ENCODE assay signal across 1 cellular context in the genomic region with DNA sequence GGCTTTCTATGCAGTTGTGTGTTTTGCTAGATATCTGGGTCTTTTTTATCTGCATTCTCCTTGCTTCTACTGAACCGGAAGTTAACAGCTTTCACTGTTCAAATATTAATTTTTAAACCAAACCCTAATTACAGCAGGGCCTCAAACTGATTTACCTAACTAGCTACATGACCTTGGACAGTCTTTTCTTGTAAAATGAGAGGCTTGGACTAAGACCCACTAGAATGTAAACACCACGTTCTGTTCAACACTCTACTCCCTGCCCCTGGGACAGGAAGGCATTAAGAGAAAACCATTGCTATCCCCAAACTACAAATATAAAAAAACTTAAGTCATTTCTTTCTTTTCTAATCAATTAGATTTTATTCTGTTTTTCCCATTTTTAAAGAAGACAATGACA.
TF ChIP-seq lines count a peak whose summit lies in the region.

No MANE protein-coding gene starts in this region.

TF ChIP-seq in HepG2, 621 proteins besides CTCF, POLR2A, EP300 and RAD21 (continued from another document and continues in another):
- TF ChIP-seq, protein P1, sequence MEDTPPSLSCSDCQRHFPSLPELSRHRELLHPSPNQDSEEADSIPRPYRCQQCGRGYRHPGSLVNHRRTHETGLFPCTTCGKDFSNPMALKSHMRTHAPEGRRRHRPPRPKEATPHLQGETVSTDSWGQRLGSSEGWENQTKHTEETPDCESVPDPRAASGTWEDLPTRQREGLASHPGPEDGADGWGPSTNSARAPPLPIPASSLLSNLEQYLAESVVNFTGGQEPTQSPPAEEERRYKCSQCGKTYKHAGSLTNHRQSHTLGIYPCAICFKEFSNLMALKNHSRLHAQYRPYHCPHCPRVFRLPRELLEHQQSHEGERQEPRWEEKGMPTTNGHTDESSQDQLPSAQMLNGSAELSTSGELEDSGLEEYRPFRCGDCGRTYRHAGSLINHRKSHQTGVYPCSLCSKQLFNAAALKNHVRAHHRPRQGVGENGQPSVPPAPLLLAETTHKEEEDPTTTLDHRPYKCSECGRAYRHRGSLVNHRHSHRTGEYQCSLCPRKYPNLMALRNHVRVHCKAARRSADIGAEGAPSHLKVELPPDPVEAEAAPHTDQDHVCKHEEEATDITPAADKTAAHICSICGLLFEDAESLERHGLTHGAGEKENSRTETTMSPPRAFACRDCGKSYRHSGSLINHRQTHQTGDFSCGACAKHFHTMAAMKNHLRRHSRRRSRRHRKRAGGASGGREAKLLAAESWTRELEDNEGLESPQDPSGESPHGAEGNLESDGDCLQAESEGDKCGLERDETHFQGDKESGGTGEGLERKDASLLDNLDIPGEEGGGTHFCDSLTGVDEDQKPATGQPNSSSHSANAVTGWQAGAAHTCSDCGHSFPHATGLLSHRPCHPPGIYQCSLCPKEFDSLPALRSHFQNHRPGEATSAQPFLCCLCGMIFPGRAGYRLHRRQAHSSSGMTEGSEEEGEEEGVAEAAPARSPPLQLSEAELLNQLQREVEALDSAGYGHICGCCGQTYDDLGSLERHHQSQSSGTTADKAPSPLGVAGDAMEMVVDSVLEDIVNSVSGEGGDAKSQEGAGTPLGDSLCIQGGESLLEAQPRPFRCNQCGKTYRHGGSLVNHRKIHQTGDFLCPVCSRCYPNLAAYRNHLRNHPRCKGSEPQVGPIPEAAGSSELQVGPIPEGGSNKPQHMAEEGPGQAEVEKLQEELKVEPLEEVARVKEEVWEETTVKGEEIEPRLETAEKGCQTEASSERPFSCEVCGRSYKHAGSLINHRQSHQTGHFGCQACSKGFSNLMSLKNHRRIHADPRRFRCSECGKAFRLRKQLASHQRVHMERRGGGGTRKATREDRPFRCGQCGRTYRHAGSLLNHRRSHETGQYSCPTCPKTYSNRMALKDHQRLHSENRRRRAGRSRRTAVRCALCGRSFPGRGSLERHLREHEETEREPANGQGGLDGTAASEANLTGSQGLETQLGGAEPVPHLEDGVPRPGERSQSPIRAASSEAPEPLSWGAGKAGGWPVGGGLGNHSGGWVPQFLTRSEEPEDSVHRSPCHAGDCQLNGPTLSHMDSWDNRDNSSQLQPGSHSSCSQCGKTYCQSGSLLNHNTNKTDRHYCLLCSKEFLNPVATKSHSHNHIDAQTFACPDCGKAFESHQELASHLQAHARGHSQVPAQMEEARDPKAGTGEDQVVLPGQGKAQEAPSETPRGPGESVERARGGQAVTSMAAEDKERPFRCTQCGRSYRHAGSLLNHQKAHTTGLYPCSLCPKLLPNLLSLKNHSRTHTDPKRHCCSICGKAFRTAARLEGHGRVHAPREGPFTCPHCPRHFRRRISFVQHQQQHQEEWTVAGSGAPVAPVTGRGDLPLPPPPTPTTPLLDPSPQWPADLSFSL (CRISPR knock-in tag; IDR thresholded peaks at IDR 0.05) = no peak
- TF ChIP-seq, protein P2, sequence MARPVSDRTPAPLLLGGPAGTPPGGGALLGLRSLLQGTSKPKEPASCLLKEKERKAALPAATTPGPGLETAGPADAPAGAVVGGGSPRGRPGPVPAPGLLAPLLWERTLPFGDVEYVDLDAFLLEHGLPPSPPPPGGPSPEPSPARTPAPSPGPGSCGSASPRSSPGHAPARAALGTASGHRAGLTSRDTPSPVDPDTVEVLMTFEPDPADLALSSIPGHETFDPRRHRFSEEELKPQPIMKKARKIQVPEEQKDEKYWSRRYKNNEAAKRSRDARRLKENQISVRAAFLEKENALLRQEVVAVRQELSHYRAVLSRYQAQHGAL (CRISPR knock-in tag; IDR thresholded peaks at IDR 0.05; ENCODE audit: not compliant biosample characterization) = no peak
- TF ChIP-seq KAT8 (CRISPR knock-in tag; IDR thresholded peaks at IDR 0.05) (0 out of 2 replicates have a peak, but pooled peaks have one; percentile 16), ZSCAN12 (CRISPR knock-in tag; IDR thresholded peaks at IDR 0.05) (no peak), ELF4 (CRISPR knock-in tag; IDR thresholded peaks at IDR 0.05; ENCODE audit: borderline replicate concordance) (no peak), SSRP1 (CRISPR knock-in tag; IDR thresholded peaks at IDR 0.05) (no peak), IRF2 (CRISPR knock-in tag; IDR thresholded peaks at IDR 0.05) (0 out of 2 replicates have a peak, but pooled peaks have one; percentile 19), ZNF235 (CRISPR knock-in tag; IDR thresholded peaks at IDR 0.05; ENCODE audit: borderline replicate concordance) (no peak), FOXP1 (IDR thresholded peaks at IDR 0.05) (no peak), FOXP1 (CRISPR knock-in tag; IDR thresholded peaks at IDR 0.05) (peak; percentile 73), ZNF839 (CRISPR knock-in tag; IDR thresholded peaks at IDR 0.05; ENCODE audit: borderline replicate concordance) (no peak), ZNF432 (CRISPR knock-in tag; IDR thresholded peaks at IDR 0.05; ENCODE audit: borderline replicate concordance) (no peak), CENPT (CRISPR knock-in tag; IDR thresholded peaks at IDR 0.05; ENCODE audit: low read depth) (no peak), MIXL1 (CRISPR knock-in tag; IDR thresholded peaks at IDR 0.05) (peak; percentile 91), PHF5A (CRISPR knock-in tag; IDR thresholded peaks at IDR 0.05; ENCODE audit: low read depth, unreplicated experiment) (no peak), ZNF468 (CRISPR knock-in tag; IDR thresholded peaks at IDR 0.05) (no peak), SOX13 (IDR thresholded peaks at IDR 0.05) (no peak), SOX13 (CRISPR knock-in tag; conservative IDR thresholded peaks at IDR 0.05 in 1 of 2, IDR thresholded peaks at IDR 0.05 in 1 of 2) (peak in 1 of 2 experiments; percentile 68; a peak in 1 of 4 replicates)
- TF ChIP-seq, protein P3, sequence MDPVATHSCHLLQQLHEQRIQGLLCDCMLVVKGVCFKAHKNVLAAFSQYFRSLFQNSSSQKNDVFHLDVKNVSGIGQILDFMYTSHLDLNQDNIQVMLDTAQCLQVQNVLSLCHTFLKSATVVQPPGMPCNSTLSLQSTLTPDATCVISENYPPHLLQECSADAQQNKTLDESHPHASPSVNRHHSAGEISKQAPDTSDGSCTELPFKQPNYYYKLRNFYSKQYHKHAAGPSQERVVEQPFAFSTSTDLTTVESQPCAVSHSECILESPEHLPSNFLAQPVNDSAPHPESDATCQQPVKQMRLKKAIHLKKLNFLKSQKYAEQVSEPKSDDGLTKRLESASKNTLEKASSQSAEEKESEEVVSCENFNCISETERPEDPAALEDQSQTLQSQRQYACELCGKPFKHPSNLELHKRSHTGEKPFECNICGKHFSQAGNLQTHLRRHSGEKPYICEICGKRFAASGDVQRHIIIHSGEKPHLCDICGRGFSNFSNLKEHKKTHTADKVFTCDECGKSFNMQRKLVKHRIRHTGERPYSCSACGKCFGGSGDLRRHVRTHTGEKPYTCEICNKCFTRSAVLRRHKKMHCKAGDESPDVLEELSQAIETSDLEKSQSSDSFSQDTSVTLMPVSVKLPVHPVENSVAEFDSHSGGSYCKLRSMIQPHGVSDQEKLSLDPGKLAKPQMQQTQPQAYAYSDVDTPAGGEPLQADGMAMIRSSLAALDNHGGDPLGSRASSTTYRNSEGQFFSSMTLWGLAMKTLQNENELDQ (CRISPR knock-in tag; IDR thresholded peaks at IDR 0.05; ENCODE audit: borderline replicate concordance) = no peak
- TF ChIP-seq, protein P4, sequence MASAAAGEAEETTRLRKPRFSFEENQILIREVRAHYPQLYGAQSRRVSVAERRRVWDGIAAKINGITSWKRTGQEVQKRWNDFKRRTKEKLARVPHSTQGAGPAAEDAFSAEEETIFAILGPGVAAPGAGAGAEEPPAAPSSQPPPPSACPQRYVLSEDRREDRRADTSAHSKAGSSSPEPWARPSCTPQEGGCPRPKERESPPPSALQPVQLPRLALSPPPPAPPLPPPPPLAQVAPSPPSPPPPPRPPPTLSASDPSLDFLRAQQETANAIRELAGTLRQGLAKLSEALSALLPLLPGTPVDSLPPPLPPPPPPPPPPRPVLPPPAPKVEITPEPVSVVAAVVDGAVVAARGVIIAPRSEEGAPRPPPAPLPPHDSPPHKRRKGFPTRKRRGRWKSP (CRISPR knock-in tag; IDR thresholded peaks at IDR 0.05) = no peak
- TF ChIP-seq, protein P5, sequence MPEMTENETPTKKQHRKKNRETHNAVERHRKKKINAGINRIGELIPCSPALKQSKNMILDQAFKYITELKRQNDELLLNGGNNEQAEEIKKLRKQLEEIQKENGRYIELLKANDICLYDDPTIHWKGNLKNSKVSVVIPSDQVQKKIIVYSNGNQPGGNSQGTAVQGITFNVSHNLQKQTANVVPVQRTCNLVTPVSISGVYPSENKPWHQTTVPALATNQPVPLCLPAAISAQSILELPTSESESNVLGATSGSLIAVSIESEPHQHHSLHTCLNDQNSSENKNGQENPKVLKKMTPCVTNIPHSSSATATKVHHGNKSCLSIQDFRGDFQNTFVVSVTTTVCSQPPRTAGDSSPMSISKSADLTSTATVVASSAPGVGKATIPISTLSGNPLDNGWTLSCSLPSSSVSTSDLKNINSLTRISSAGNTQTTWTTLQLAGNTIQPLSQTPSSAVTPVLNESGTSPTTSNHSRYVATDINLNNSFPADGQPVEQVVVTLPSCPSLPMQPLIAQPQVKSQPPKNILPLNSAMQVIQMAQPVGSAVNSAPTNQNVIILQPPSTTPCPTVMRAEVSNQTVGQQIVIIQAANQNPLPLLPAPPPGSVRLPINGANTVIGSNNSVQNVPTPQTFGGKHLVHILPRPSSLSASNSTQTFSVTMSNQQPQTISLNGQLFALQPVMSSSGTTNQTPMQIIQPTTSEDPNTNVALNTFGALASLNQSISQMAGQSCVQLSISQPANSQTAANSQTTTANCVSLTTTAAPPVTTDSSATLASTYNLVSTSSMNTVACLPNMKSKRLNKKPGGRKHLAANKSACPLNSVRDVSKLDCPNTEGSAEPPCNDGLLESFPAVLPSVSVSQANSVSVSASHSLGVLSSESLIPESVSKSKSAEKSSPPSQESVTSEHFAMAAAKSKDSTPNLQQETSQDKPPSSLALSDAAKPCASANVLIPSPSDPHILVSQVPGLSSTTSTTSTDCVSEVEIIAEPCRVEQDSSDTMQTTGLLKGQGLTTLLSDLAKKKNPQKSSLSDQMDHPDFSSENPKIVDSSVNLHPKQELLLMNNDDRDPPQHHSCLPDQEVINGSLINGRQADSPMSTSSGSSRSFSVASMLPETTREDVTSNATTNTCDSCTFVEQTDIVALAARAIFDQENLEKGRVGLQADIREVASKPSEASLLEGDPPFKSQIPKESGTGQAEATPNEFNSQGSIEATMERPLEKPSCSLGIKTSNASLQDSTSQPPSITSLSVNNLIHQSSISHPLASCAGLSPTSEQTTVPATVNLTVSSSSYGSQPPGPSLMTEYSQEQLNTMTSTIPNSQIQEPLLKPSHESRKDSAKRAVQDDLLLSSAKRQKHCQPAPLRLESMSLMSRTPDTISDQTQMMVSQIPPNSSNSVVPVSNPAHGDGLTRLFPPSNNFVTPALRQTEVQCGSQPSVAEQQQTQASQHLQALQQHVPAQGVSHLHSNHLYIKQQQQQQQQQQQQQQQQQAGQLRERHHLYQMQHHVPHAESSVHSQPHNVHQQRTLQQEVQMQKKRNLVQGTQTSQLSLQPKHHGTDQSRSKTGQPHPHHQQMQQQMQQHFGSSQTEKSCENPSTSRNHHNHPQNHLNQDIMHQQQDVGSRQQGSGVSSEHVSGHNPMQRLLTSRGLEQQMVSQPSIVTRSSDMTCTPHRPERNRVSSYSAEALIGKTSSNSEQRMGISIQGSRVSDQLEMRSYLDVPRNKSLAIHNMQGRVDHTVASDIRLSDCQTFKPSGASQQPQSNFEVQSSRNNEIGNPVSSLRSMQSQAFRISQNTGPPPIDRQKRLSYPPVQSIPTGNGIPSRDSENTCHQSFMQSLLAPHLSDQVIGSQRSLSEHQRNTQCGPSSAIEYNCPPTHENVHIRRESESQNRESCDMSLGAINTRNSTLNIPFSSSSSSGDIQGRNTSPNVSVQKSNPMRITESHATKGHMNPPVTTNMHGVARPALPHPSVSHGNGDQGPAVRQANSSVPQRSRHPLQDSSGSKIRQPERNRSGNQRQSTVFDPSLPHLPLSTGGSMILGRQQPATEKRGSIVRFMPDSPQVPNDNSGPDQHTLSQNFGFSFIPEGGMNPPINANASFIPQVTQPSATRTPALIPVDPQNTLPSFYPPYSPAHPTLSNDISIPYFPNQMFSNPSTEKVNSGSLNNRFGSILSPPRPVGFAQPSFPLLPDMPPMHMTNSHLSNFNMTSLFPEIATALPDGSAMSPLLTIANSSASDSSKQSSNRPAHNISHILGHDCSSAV (CRISPR knock-in tag; IDR thresholded peaks at IDR 0.05; ENCODE audit: borderline replicate concordance) = no peak
- TF ChIP-seq, protein P6, sequence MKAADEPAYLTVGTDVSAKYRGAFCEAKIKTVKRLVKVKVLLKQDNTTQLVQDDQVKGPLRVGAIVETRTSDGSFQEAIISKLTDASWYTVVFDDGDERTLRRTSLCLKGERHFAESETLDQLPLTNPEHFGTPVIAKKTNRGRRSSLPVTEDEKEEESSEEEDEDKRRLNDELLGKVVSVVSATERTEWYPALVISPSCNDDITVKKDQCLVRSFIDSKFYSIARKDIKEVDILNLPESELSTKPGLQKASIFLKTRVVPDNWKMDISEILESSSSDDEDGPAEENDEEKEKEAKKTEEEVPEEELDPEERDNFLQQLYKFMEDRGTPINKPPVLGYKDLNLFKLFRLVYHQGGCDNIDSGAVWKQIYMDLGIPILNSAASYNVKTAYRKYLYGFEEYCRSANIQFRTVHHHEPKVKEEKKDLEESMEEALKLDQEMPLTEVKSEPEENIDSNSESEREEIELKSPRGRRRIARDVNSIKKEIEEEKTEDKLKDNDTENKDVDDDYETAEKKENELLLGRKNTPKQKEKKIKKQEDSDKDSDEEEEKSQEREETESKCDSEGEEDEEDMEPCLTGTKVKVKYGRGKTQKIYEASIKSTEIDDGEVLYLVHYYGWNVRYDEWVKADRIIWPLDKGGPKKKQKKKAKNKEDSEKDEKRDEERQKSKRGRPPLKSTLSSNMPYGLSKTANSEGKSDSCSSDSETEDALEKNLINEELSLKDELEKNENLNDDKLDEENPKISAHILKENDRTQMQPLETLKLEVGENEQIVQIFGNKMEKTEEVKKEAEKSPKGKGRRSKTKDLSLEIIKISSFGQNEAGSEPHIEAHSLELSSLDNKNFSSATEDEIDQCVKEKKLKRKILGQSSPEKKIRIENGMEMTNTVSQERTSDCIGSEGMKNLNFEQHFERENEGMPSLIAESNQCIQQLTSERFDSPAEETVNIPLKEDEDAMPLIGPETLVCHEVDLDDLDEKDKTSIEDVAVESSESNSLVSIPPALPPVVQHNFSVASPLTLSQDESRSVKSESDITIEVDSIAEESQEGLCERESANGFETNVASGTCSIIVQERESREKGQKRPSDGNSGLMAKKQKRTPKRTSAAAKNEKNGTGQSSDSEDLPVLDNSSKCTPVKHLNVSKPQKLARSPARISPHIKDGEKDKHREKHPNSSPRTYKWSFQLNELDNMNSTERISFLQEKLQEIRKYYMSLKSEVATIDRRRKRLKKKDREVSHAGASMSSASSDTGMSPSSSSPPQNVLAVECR (CRISPR knock-in tag; IDR thresholded peaks at IDR 0.05; ENCODE audit: borderline replicate concordance) = peak; percentile 21; the same call in 1 of the 2 replicates
- TF ChIP-seq, protein P7, sequence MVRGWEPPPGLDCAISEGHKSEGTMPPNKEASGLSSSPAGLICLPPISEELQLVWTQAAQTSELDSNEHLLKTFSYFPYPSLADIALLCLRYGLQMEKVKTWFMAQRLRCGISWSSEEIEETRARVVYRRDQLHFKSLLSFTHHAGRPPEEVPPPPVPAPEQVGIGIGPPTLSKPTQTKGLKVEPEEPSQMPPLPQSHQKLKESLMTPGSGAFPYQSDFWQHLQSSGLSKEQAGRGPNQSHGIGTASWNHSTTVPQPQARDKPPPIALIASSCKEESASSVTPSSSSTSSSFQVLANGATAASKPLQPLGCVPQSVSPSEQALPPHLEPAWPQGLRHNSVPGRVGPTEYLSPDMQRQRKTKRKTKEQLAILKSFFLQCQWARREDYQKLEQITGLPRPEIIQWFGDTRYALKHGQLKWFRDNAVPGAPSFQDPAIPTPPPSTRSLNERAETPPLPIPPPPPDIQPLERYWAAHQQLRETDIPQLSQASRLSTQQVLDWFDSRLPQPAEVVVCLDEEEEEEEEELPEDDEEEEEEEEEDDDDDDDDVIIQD (CRISPR knock-in tag; IDR thresholded peaks at IDR 0.05; ENCODE audit: low read depth) = no peak
